Comparison of ENCODE assay signal across 15 cellular contexts in the genomic region with DNA sequence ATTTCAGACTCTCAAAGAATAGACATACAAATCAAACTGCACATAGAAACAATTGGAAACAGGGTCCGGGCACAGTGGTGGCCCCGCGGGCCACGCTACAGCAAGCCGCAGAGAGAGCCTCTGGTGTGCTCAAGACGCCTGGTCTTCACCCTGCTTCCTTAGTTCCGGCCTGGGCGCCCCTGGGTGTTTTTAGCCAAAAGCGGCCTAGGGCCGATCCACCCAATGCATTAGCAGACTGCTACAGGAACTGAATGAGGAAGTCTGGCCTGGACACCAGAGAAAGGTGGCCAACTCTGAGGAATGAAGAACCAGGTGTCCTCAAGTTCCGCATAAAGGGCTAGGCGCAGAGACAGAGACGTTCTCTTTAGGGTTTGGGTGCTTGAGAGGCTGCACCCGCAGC. TPM values are rescaled to one million over a fixed set of nuclear protein-coding genes. Genes with fewer than 3 reads are reported as not detected.
A peak's percentile ranks its signal among the peaks of the same experiment; 100 is the strongest.
DNase-seq lines count a peak whose midpoint lies in the region; FAIRE-seq and TF ChIP-seq lines count a peak whose summit lies in the region.
"Had no signal": no experiment of that assay in that cellular context is flagged by ENCODE, and none has a peak within 500 bp of the region (broad histone marks: within the 10 kb centered on the region; RNA-seq: fewer than 3 reads in every experiment).

No MANE protein-coding gene starts in this region.

- no peak overlapping the region for H2BK12ac ChIP-seq in H1 (ENCODE audit: low read depth, low read length)

- H3K18ac ChIP-seq in H1 (ENCODE audit: extremely low read depth, low read length) = no peak overlapping the region

- no peak overlapping the region for H3K23ac ChIP-seq in H1 (ENCODE audit: insufficient read length)

- H4K8ac ChIP-seq in H1 (ENCODE audit: extremely low read depth, insufficient read depth, low read length) = no peak overlapping the region

- no peak overlapping the region for H4K91ac ChIP-seq in H1 (replicated peaks; ENCODE audit: insufficient read length, low read length)

- TF ChIP-seq CTCF in HFF-Myc (IDR thresholded peaks at IDR 0.05; ENCODE audit: low read depth, low read length, missing control alignments) = no peak
- no peak for TF ChIP-seq CTCF in H1 (IDR thresholded peaks at IDR 0.05; ENCODE audit: control extremely low read depth in 1 of 3, insufficient read depth in 1 of 3, low read depth in 1 of 3, low read length in 3 of 3)
- TF ChIP-seq CTCF in osteocyte (IDR thresholded peaks at IDR 0.05) = no peak

- H3K27me3 ChIP-seq in ACC112 (ENCODE audit: insufficient read depth, low read length) (no peaks in the 10 kb centered on the region), H1 (replicated peaks in 1 of 4; ENCODE audit: control insufficient read depth in 3 of 4, extremely low read depth in 1 of 4, insufficient read depth in 3 of 4, low read length in 3 of 4) (peaks cover 77 to 100% (median 95%) of the 10 kb centered on the region in 4 experiments)

- H3K27me3 Mint-ChIP-seq in osteocyte (ENCODE audit: unreplicated experiment) = no peaks in the 10 kb centered on the region
- H3K27me3 Mint-ChIP-seq in activated naive CD4-positive, alpha-beta T cell treated with anti-CD3 and anti-CD28 coated beads, Interleukin-2, amount 10 ng/mL, durations not matched to agents 7 days and 5 days = peaks cover 100% of the 10 kb centered on the region

- FAIRE-seq in H1 (lab: Jason Lieb, UNC) = no peak

- no peak overlapping the region for H3K4ac ChIP-seq in H1 (replicated peaks; ENCODE audit: insufficient read length, low read depth, low read length)

- no peak for TF ChIP-seq RAD21 in H1 (IDR thresholded peaks at IDR 0.05 in 1 of 2, conservative IDR thresholded peaks at IDR 0.05 in 1 of 2; ENCODE audit: low read depth in 2 of 2, low read length in 2 of 2)

- H3K79me2 ChIP-seq in ACC112 (ENCODE audit: control insufficient read depth, insufficient read depth, low read length, unreplicated experiment) = peaks cover 79% of the 10 kb centered on the region
- H3K79me2 ChIP-seq in H1 (ENCODE audit: control insufficient read depth in 1 of 2, insufficient read depth in 2 of 2, low read length in 2 of 2) = no peaks in the 10 kb centered on the region

- H3K27ac Mint-ChIP-seq in osteocyte (ENCODE audit: unreplicated experiment) = peak overlapping the region; percentile 94
- H3K27ac Mint-ChIP-seq in activated naive CD4-positive, alpha-beta T cell treated with anti-CD3 and anti-CD28 coated beads, Interleukin-2, amount 10 ng/mL, durations not matched to agents 7 days and 5 days = no peak overlapping the region
- H3K27ac Mint-ChIP-seq: activated naive CD4-positive, alpha-beta T cell treated with anti-CD3 and anti-CD28 coated beads, Interleukin-2, amount 50 U/mL, for 72 hours; IgD-negative memory B cell; natural killer cell had no signal

- POLR2A ChIA-PET in H1 (lab: Charles Lee; ENCODE audit: partially characterized antibody) = no interaction called here

- peaks cover 5 to 16% of the 10 kb centered on the region in 2 experiments for H4K20me1 ChIP-seq in H1 (replicated peaks in 1 of 2; ENCODE audit: control insufficient read depth in 1 of 2, insufficient read depth in 2 of 2, low read length in 2 of 2)
- H4K20me1 ChIP-seq: BLaER1 had no signal

- H2AK5ac ChIP-seq in H1 (ENCODE audit: low read depth, low read length) = no peak overlapping the region

- CTCF ChIA-PET in H1 (lab: Charles Lee; ENCODE audit: partially characterized antibody) = interaction anchor here (1.2 to 1.4 kb wide), 2 partner anchors 24 to 654 kb away, joined by 4 to 8 read pairs; no protein-coding TSS in a partner anchor
- CTCF ChIA-PET in activated naive CD4-positive, alpha-beta T cell treated with anti-CD3 and anti-CD28 coated beads, Interleukin-2, amount 10 ng/mL, durations not matched to agents 7 days and 5 days (lab: Charles Lee) = no interaction called here

- H3K4me2 ChIP-seq in H1 (ENCODE audit: insufficient read depth in 1 of 2, low read depth in 2 of 2, low read length in 2 of 2) = peak overlapping the region; percentile 84 to 91; a peak in 1 of 4 replicates
- H3K4me2 ChIP-seq: BLaER1 had no signal

- no peak overlapping the region for H3K14ac ChIP-seq in H1 (ENCODE audit: insufficient read length)

- 15% methylated on average over 14 of the region's 14 CpGs; no CpG with 5 or more reads in 1 of the 2 experiments for WGBS in H1 (ENCODE audit: extremely low coverage in 1 of 2, insufficient coverage in 1 of 2, insufficient read length in 1 of 2, insufficient replicate concordance in 2 of 2, low coverage in 1 of 2, low lambda C conversion rate in 2 of 2, missing lambda C conversion rate in 1 of 2), 2 experiments

- H2BK20ac ChIP-seq in H1 (ENCODE audit: low read length) = no peak overlapping the region

- H3K9me3 Mint-ChIP-seq in osteocyte (ENCODE audit: unreplicated experiment) = no peaks in the 10 kb centered on the region
- H3K9me3 Mint-ChIP-seq in activated naive CD4-positive, alpha-beta T cell treated with anti-CD3 and anti-CD28 coated beads, Interleukin-2, amount 10 ng/mL, durations not matched to agents 7 days and 5 days = no peaks in the 10 kb centered on the region
- H3K9me3 Mint-ChIP-seq: activated naive CD4-positive, alpha-beta T cell treated with anti-CD3 and anti-CD28 coated beads, Interleukin-2, amount 50 U/mL, for 72 hours; natural killer cell; T-cell had no signal

- peaks cover 61% of the 10 kb centered on the region for H3K4me1 Mint-ChIP-seq in osteocyte (ENCODE audit: unreplicated experiment)
- H3K4me1 Mint-ChIP-seq in activated naive CD4-positive, alpha-beta T cell treated with anti-CD3 and anti-CD28 coated beads, Interleukin-2, amount 10 ng/mL, durations not matched to agents 7 days and 5 days = peaks cover 16% of the 10 kb centered on the region

- H2BK15ac ChIP-seq in H1 (ENCODE audit: low read length) = no peak overlapping the region

- H2BK120ac ChIP-seq in H1 (replicated peaks; ENCODE audit: low read depth, low read length) = no peak overlapping the region

- no peak for TF ChIP-seq EP300 in H1 (IDR thresholded peaks at IDR 0.05; ENCODE audit: borderline replicate concordance in 1 of 2, low read depth in 2 of 2, low read length in 2 of 2)

- no peaks in the 10 kb centered on the region for H3K9me3 ChIP-seq in H1 (ENCODE audit: insufficient read depth in 2 of 2, low read depth in 1 of 2, low read length in 1 of 2)
- H3K9me3 ChIP-seq: HAP-1 had no signal

- H3K4me1 ChIP-seq in ACC112 (ENCODE audit: control insufficient read depth, insufficient read depth, low read length, unreplicated experiment) (peaks cover 14% of the 10 kb centered on the region), H1 (replicated peaks in 1 of 4; ENCODE audit: control insufficient read depth in 3 of 4, insufficient read depth in 4 of 4, low read length in 3 of 4) (peaks cover 13 to 41% (median 18%) of the 10 kb centered on the region in 4 experiments; a peak in 6 of 7 replicates)
- H3K4me1 ChIP-seq: BLaER1 had no signal

- peaks cover 33% of the 10 kb centered on the region for H3K36me3 Mint-ChIP-seq in osteocyte (ENCODE audit: unreplicated experiment)
- peaks cover 2% of the 10 kb centered on the region for H3K36me3 Mint-ChIP-seq in activated naive CD4-positive, alpha-beta T cell treated with anti-CD3 and anti-CD28 coated beads, Interleukin-2, amount 10 ng/mL, durations not matched to agents 7 days and 5 days
- H3K36me3 Mint-ChIP-seq: IgD-negative memory B cell, natural killer cell, T-cell had no signal

- no peak overlapping the region for H2BK5ac ChIP-seq in H1 (ENCODE audit: low read depth, low read length)

- no peak for TF ChIP-seq POLR2A in H1 (IDR thresholded peaks at IDR 0.05; ENCODE audit: control extremely low read depth in 1 of 2, low read depth in 2 of 2, low read length in 2 of 2)

- no peaks in the 10 kb centered on the region for H3K36me3 ChIP-seq in ACC112 (ENCODE audit: insufficient read depth, low read length)
- no peaks in the 10 kb centered on the region for H3K36me3 ChIP-seq in H1 (ENCODE audit: control insufficient read depth in 2 of 4, insufficient read depth in 4 of 4, low read length in 3 of 4)
- H3K36me3 ChIP-seq: BLaER1, HAP-1 had no signal

- H2AFZ ChIP-seq in ACC112 (ENCODE audit: low read length, unreplicated experiment) (peak overlapping the region; percentile 24), H1 (ENCODE audit: low read length) (no peak overlapping the region)

- no peak for DNase-seq in HFF-Myc (ENCODE audit: extremely low read depth, low read depth)
- DNase-seq in H1 (ENCODE audit: low read depth in 1 of 2, low spot score in 2 of 2) = peak in 1 of 2 experiments; percentile 51
- no peak for DNase-seq in osteocyte (ENCODE audit: extremely low spot score, unreplicated experiment)
- DNase-seq in GM19238 (ENCODE audit: insufficient read length, low spot score) = no peak
- no peak for DNase-seq in SHP77 (lab: John Stamatoyannopoulos, UW)
- DNase-seq in activated naive CD4-positive, alpha-beta T cell treated with anti-CD3 and anti-CD28 coated beads, Interleukin-2, amount 10 ng/mL, durations not matched to agents 7 days and 5 days = no peak
- DNase-seq in activated CD4-positive, alpha-beta T cell treated with anti-CD3 and anti-CD28 coated beads, Interleukin-2, amount 50 U/mL, for 48 hours = no peak
- DNase-seq: natural killer cell, NCI-H1930, T-cell had no signal

- peak overlapping the region; percentile 90 for H3K4me3 Mint-ChIP-seq in osteocyte (ENCODE audit: unreplicated experiment)
- H3K4me3 Mint-ChIP-seq in activated naive CD4-positive, alpha-beta T cell treated with anti-CD3 and anti-CD28 coated beads, Interleukin-2, amount 10 ng/mL, durations not matched to agents 7 days and 5 days = no peak overlapping the region
- H3K4me3 Mint-ChIP-seq: natural killer cell had no signal

- no peak overlapping the region for H3K9ac ChIP-seq in H1 (replicated peaks in 1 of 4; ENCODE audit: extremely low read depth in 1 of 4, low read depth in 3 of 4, low read length in 3 of 4)
- H3K9ac ChIP-seq: BLaER1 had no signal

- H4K5ac ChIP-seq in H1 (ENCODE audit: insufficient read length, low read depth, low read length) = no peak overlapping the region

- peak overlapping the region; percentile 87 for H3K27ac ChIP-seq in ACC112 (ENCODE audit: low read depth, low read length)
- H3K27ac ChIP-seq in H1 (ENCODE audit: low read depth, low read length) = no peak overlapping the region
- H3K27ac ChIP-seq: BLaER1 had no signal

- no peaks in the 10 kb centered on the region for H3K79me1 ChIP-seq in H1 (ENCODE audit: low read depth, low read length)

- H3K4me3 ChIP-seq in ACC112 (ENCODE audit: low read depth, low read length) (peak overlapping the region; percentile 87), HFF-Myc (replicated peaks; ENCODE audit: low read depth, low read length) (peak overlapping the region; percentile 91), H1 (ENCODE audit: extremely low read depth in 1 of 4, insufficient read depth in 2 of 4, low read depth in 3 of 4, low read length in 4 of 4) (peak overlapping the region in 1 of 4 experiments; percentile 66; a peak in 2 of 8 replicates)
- H3K4me3 ChIP-seq: BLaER1, HAP-1 had no signal

- H3K56ac ChIP-seq in H1 (replicated peaks; ENCODE audit: insufficient read length, low read depth, low read length) = no peak overlapping the region

- H3K23me2 ChIP-seq in H1 (ENCODE audit: low read depth, low read length) = peaks cover 18% of the 10 kb centered on the region

RNA-seq across cellular contexts. Expression of a gene that starts 1.7 kb away (rescaled TPM):
- not detected in 2 replicates for total RNA-seq in H1 (2021; fragmentation: NEBNext Ultra II Directional; extraction: Animal tissue kit (Norgen Biotek cat#: 25700))
- polyA plus RNA-seq in H1 (2011; rRNA removed) = not detected in 2 replicates
- polyA plus RNA-seq in H1 (2011; cell fraction: cytosol; rRNA removed) = not detected
- polyA plus RNA-seq in H1 (2011; cell fraction: nucleus; rRNA removed) = 0.10 TPM
- polyA plus RNA-seq in H1 (2012, experiment 1 of 2) = 0.04 to 0.12 TPM (median 0.04 TPM) in 3 of 4 replicates, not detected in the other
- polyA plus RNA-seq in H1 (2012, experiment 2 of 2) = not detected
- 0.04 TPM for polyA plus RNA-seq in H1 (2013, experiment 1 of 2)
- polyA plus RNA-seq in H1 (2013, experiment 2 of 2) = 0.04 TPM
- polyA minus RNA-seq in H1 (2011; rRNA and poly(A)+ RNA removed) = 0.09 TPM in 1 of 2 replicates, not detected in the other
- not detected for polyA minus RNA-seq in H1 (2011; cell fraction: cytosol; rRNA and poly(A)+ RNA removed)
- polyA minus RNA-seq in H1 (2011; cell fraction: nucleus; rRNA and poly(A)+ RNA removed) = 0.30 TPM
- 358 and 376 TPM in 2 replicates for total RNA-seq in osteocyte
- total RNA-seq: activated naive CD4-positive, alpha-beta T cell treated with anti-CD3 and anti-CD28 coated beads, Interleukin-2, amount 50 U/mL, for 72 hours; natural killer cell had no signal
- polyA plus RNA-seq: IgD-negative memory B cell had no signal

Comparison
In these comparisons a context has a peak if more than half of its experiments do, and no peak if none do; other contexts are left out.
1. RNA of a gene that starts 1.7 kb away (total RNA-seq): 358 to 376 TPM in osteocyte; not detected in H1; every median in the first group is over 100 times any median in the second.